13 cellular contexts compared by ENCODE assay signal in genomic region chr14:77203611-77204456, GRCh38. TPM values are rescaled to one million over a fixed set of nuclear protein-coding genes. Genes with fewer than 3 reads are reported as not detected.
A peak's percentile ranks its signal among the peaks of the same experiment; 100 is the strongest.
DNase-seq lines count a peak whose midpoint lies in the region; TF ChIP-seq lines count a peak whose summit lies in the region.
"Had no signal": no experiment of that assay in that cellular context is flagged by ENCODE, and none has a peak within 500 bp of the region (broad histone marks: within the 10 kb centered on the region; RNA-seq: fewer than 3 reads in every experiment).

No MANE protein-coding gene starts in this region.

- CTCF ChIA-PET in SK-N-SH (lab: Yijun Ruan, JAX): interaction anchor here (0.6 to 11.9 kb wide), 11 partner anchors 8 to 331 kb away, joined by 3 to 153 read pairs (median 3); no protein-coding TSS in a partner anchor
- CTCF ChIA-PET in activated CD4-positive, alpha-beta memory T cell treated with anti-CD3 and anti-CD28 coated beads, Interleukin-2, amount 10 ng/mL, durations not matched to agents 7 days and 5 days (lab: Charles Lee): interaction anchor here (0.6 to 1.4 kb wide), 2 partner anchors 9 to 1493 kb away, joined by 3 read pairs; no protein-coding TSS in a partner anchor

- POLR2A ChIA-PET in SK-N-SH (lab: Yijun Ruan, JAX): interaction anchor here (0.8 kb wide), 1 partner anchor 23 kb away, joined by 3 read pairs; the partner anchor contains the start of gene TMEM63C
- POLR2A ChIA-PET in activated CD4-positive, alpha-beta memory T cell treated with anti-CD3 and anti-CD28 coated beads, Interleukin-2, amount 10 ng/mL, durations not matched to agents 7 days and 5 days (lab: Charles Lee): no interaction called here

- no peak overlapping the region for H3K4me2 ChIP-seq in SK-N-SH

- no peak for TF ChIP-seq RAD21 in SK-N-SH (IDR thresholded peaks at IDR 0.05; ENCODE audit: low read length)

- TF ChIP-seq CTCF in SK-N-SH (IDR thresholded peaks at IDR 0.05) (no peak), coronary artery (IDR thresholded peaks at IDR 0.05) (no peak)

- no peak overlapping the region for H3K9ac ChIP-seq in SK-N-SH

- no peaks in the 10 kb centered on the region for H3K79me2 ChIP-seq in SK-N-SH (ENCODE audit: insufficient read depth)

- H3K27ac Mint-ChIP-seq in activated CD4-positive, alpha-beta memory T cell treated with anti-CD3 and anti-CD28 coated beads, Interleukin-2, amount 10 ng/mL, durations not matched to agents 7 days and 5 days: no peak overlapping the region
- H3K27ac Mint-ChIP-seq: activated CD4-positive, alpha-beta T cell treated with anti-CD3 and anti-CD28 coated beads for 36 hours; CD14-positive monocyte had no signal

- no peak overlapping the region for H2AFZ ChIP-seq in SK-N-SH (ENCODE audit: low read depth)

- H3K27ac ChIP-seq in SK-N-SH (ENCODE audit: low read depth in 2 of 2, low read length in 1 of 2) (peak overlapping the region in 1 of 2 experiments; percentile 70; a peak in 2 of 4 replicates), coronary artery (no peak overlapping the region)

- H3F3A ChIP-seq in SK-N-SH (replicated peaks; ENCODE audit: insufficient read depth): no peaks in the 10 kb centered on the region

- no peak overlapping the region for H3K4me3 Mint-ChIP-seq in activated CD4-positive, alpha-beta memory T cell treated with anti-CD3 and anti-CD28 coated beads, Interleukin-2, amount 10 ng/mL, durations not matched to agents 7 days and 5 days
- H3K4me3 Mint-ChIP-seq: activated CD4-positive, alpha-beta T cell treated with anti-CD3 and anti-CD28 coated beads for 36 hours; CD14-positive monocyte had no signal

- DNase-seq in DMS 273 (lab: John Stamatoyannopoulos, UW; ENCODE audit: unreplicated experiment) (peak; percentile 83), NCI-H2029 (lab: John Stamatoyannopoulos, UW) (peak; percentile 73), SK-N-SH (peak; percentile 70), left kidney (ENCODE audit: low read depth, low spot score) (peak; percentile 43), AG08396 (ENCODE audit: low spot score) (no peak), coronary artery (ENCODE audit: low spot score) (no peak), H4 (ENCODE audit: low spot score) (no peak)
- DNase-seq in activated CD4-positive, alpha-beta memory T cell treated with anti-CD3 and anti-CD28 coated beads, Interleukin-2, amount 10 ng/mL, durations not matched to agents 7 days and 5 days: no peak
- DNase-seq: activated CD4-positive, alpha-beta T cell treated with anti-CD3 and anti-CD28 coated beads for 36 hours; activated effector memory CD4-positive, alpha-beta T cell treated with Interleukin-2 at 50 U/mL for 16 hours; foreskin fibroblast; left cardiac atrium had no signal

- no peaks in the 10 kb centered on the region; the same call in 1 of the 2 replicates for H3K27me3 ChIP-seq in SK-N-SH (ENCODE audit: insufficient read depth)

- 0 out of 4 replicates have a peak, but pooled peaks of 1 of the 2 experiments have one; percentile 7 for TF ChIP-seq EP300 in SK-N-SH (IDR thresholded peaks at IDR 0.05; ENCODE audit: borderline replicate concordance in 1 of 2, low read depth in 1 of 2, low read length in 1 of 2)

- H3K4me1 ChIP-seq in SK-N-SH (ENCODE audit: control insufficient read depth in 1 of 2, insufficient read depth in 2 of 2, low read depth in 1 of 2, low read length in 1 of 2): peaks cover 0 to 25% of the 10 kb centered on the region in 2 experiments; a peak in 1 of 4 replicates

- H3K9me3 ChIP-seq in SK-N-SH: no peaks in the 10 kb centered on the region

- no peaks in the 10 kb centered on the region for H4K20me1 ChIP-seq in SK-N-SH (ENCODE audit: insufficient read depth)

- no peaks in the 10 kb centered on the region for H3K36me3 Mint-ChIP-seq in activated CD4-positive, alpha-beta memory T cell treated with anti-CD3 and anti-CD28 coated beads, Interleukin-2, amount 10 ng/mL, durations not matched to agents 7 days and 5 days (ENCODE audit: low read depth)

- no peaks in the 10 kb centered on the region for H3K36me3 ChIP-seq in SK-N-SH (replicated peaks in 1 of 2; ENCODE audit: control insufficient read depth in 1 of 2, insufficient read depth in 2 of 2, low read length in 1 of 2)

- WGBS in SK-N-SH (ENCODE audit: low lambda C conversion rate): 19% methylated on average over 5 of the region's 5 CpGs

- peaks cover 5% of the 10 kb centered on the region for H3K27me3 Mint-ChIP-seq in activated CD4-positive, alpha-beta memory T cell treated with anti-CD3 and anti-CD28 coated beads, Interleukin-2, amount 10 ng/mL, durations not matched to agents 7 days and 5 days

- H3K4me3 ChIP-seq in SK-N-SH (ENCODE audit: low read depth in 2 of 2, low read length in 1 of 2) (no peak overlapping the region), coronary artery (no peak overlapping the region)

- no peaks in the 10 kb centered on the region for H3K9me2 ChIP-seq in SK-N-SH

- no peaks in the 10 kb centered on the region for H3K9me3 Mint-ChIP-seq in activated CD4-positive, alpha-beta memory T cell treated with anti-CD3 and anti-CD28 coated beads, Interleukin-2, amount 10 ng/mL, durations not matched to agents 7 days and 5 days
- H3K9me3 Mint-ChIP-seq: CD14-positive monocyte had no signal

- no peaks in the 10 kb centered on the region for H3K4me1 Mint-ChIP-seq in activated CD4-positive, alpha-beta memory T cell treated with anti-CD3 and anti-CD28 coated beads, Interleukin-2, amount 10 ng/mL, durations not matched to agents 7 days and 5 days
- H3K4me1 Mint-ChIP-seq: activated CD4-positive, alpha-beta T cell treated with anti-CD3 and anti-CD28 coated beads for 36 hours; CD14-positive monocyte had no signal

TF ChIP-seq in SK-N-SH, 30 proteins besides CTCF, POLR2A, EP300 and RAD21:
- peak; percentile 73 for TF ChIP-seq GATA2 (CRISPR knock-in tag; IDR thresholded peaks at IDR 0.05)
- TF ChIP-seq EZH2phosphoT487 (IDR thresholded peaks at IDR 0.05; ENCODE audit: borderline replicate concordance, low read depth): no peak
- TF ChIP-seq PBX3 (IDR thresholded peaks at IDR 0.05): no peak
- TF ChIP-seq ZBTB33 (IDR thresholded peaks at IDR 0.05; ENCODE audit: borderline replicate concordance, low read depth): no peak

RNA-seq across cellular contexts. Expression of gene TMEM63C, which starts 22.2 kb away (rescaled TPM):
- 0.25 and 0.52 TPM in 2 replicates for polyA plus RNA-seq in SK-N-SH (2012; rRNA removed)
- 0.31 and 0.37 TPM in 2 replicates for polyA plus RNA-seq in SK-N-SH (2012; cell fraction: cytosol; rRNA removed)
- polyA plus RNA-seq in SK-N-SH (2012; cell fraction: nucleus; rRNA removed): 0.40 and 0.77 TPM in 2 replicates
- 1 to 10 TPM; 1.5 to 1.9 TPM for total RNA-seq in activated CD4-positive, alpha-beta memory T cell treated with anti-CD3 and anti-CD28 coated beads, Interleukin-2, amount 10 ng/mL, durations not matched to agents 7 days and 5 days
- 0.77 and 1.3 TPM in 2 replicates for total RNA-seq in H4 (2014; rRNA removed; shearing (Covaris generic))
- total RNA-seq: left cardiac atrium had no signal

Comparison
In these comparisons a context has a peak if more than half of its experiments do, and no peak if none do; other contexts are left out.
1. DNase-seq: peak in DMS 273 (single experiment), NCI-H2029 (single experiment), SK-N-SH (single experiment) and left kidney (single experiment); none in AG08396 (single experiment), coronary artery (single experiment), activated CD4-positive, alpha-beta memory T cell treated with anti-CD3 and anti-CD28 coated beads, Interleukin-2, amount 10 ng/mL, durations not matched to agents 7 days and 5 days (single experiment) and H4 (single experiment).